Comparison of ENCODE assay signal across 9 cellular contexts in genomic region chr7:52017802-52018679, GRCh38.
DNase-seq lines count a peak whose midpoint lies in the region; ATAC-seq, FAIRE-seq and TF ChIP-seq lines count a peak whose summit lies in the region.
"Had no signal": no experiment of that assay in that cellular context is flagged by ENCODE, and none has a peak within 500 bp of the region (broad histone marks: within the 10 kb centered on the region; RNA-seq: fewer than 3 reads in every experiment).

No MANE protein-coding gene starts in this region.

- peak overlapping the region in 1 of 5 experiments; percentile 80 for H3K27ac Mint-ChIP-seq in brain
- H3K27ac Mint-ChIP-seq in T-helper 2 cell treated with Interferon-gamma antibody and Interleukin-4, amounts not matched to agents 5 μg/mL and 100 μg/mL, for 36 hours, result no peak overlapping the region

- peaks cover 7% of the 10 kb centered on the region for H3K4me1 Mint-ChIP-seq in brain
- H3K4me1 Mint-ChIP-seq in T-helper 2 cell treated with Interferon-gamma antibody and Interleukin-4, amounts not matched to agents 5 μg/mL and 100 μg/mL, for 36 hours (ENCODE audit: low read depth), result no peaks in the 10 kb centered on the region

- H3K9me3 ChIP-seq in breast epithelium, result no peaks in the 10 kb centered on the region
- H3K9me3 ChIP-seq in pancreas, result no peaks in the 10 kb centered on the region

- intact Hi-C loops in breast epithelium (cut with DNase I; ENCODE audit: low total_unique reads) (no loop called here), pancreas (cut with DNase I) (no loop called here)

- H3K4me3 ChIP-seq in breast epithelium (no peak overlapping the region), LNCaP clone FGC (ENCODE audit: low read depth, low read length) (no peak overlapping the region; the same call in 1 of the 2 replicates), pancreas (no peak overlapping the region)

- TF ChIP-seq CTCF in breast epithelium (IDR thresholded peaks at IDR 0.05) (no peak), LNCaP clone FGC (IDR thresholded peaks at IDR 0.05; ENCODE audit: control insufficient read depth, extremely low read depth, insufficient read depth) (peak; percentile 38), brain (conservative IDR thresholded peaks at IDR 0.05) (peak; percentile 57 to 71), pancreas (IDR thresholded peaks at IDR 0.05) (peak in 1 of 4 donors; percentile 19)

- no peaks in the 10 kb centered on the region for H3K4me1 ChIP-seq in breast epithelium
- no peaks in the 10 kb centered on the region for H3K4me1 ChIP-seq in pancreas

- WGBS in pancreas, 2 donors, result 48 to 51% methylated on average over 8 of the region's 8 CpGs

- H3K4me3 Mint-ChIP-seq in brain, result peak overlapping the region in 3 of 5 experiments; percentile 37 to 54 (median 39)
- no peak overlapping the region for H3K4me3 Mint-ChIP-seq in T-helper 2 cell treated with Interferon-gamma antibody and Interleukin-4, amounts not matched to agents 5 μg/mL and 100 μg/mL, for 36 hours

- DNase-seq in T47D (ENCODE audit: low read depth in 1 of 2, low spot score in 1 of 2) (peak; percentile 13 to 80), breast epithelium (ENCODE audit: low spot score in 2 of 2) (no peak), LNCaP clone FGC (ENCODE audit: low read depth) (no peak), pancreas (peak in 1 of 6 donors; percentile 27)
- DNase-seq in activated CD8-positive, alpha-beta memory T cell treated with anti-CD3 and anti-CD28 coated beads for 24 hours, result no peak
- no peak for DNase-seq in T-helper 2 cell treated with Interferon-gamma antibody and Interleukin-4, amounts not matched to agents 5 μg/mL and 100 μg/mL, for 36 hours (ENCODE audit: low spot score)

- H3K27me3 ChIP-seq in breast epithelium (no peaks in the 10 kb centered on the region), pancreas (no peaks in the 10 kb centered on the region)

- peaks cover 7% of the 10 kb centered on the region for H3K27me3 Mint-ChIP-seq in brain
- no peaks in the 10 kb centered on the region for H3K27me3 Mint-ChIP-seq in T-helper 2 cell treated with Interferon-gamma antibody and Interleukin-4, amounts not matched to agents 5 μg/mL and 100 μg/mL, for 36 hours (ENCODE audit: low read depth)

- no peak for FAIRE-seq in pancreas (lab: Jason Lieb, UNC)

- no peaks in the 10 kb centered on the region for H3K36me3 Mint-ChIP-seq in brain
- H3K36me3 Mint-ChIP-seq in T-helper 2 cell treated with Interferon-gamma antibody and Interleukin-4, amounts not matched to agents 5 μg/mL and 100 μg/mL, for 36 hours (ENCODE audit: low read depth), result no peaks in the 10 kb centered on the region
- H3K36me3 Mint-ChIP-seq: activated naive CD4-positive, alpha-beta T cell treated with anti-CD3 and anti-CD28 coated beads, Interleukin-2, amount 50 U/mL, for 72 hours had no signal

- ATAC-seq in pancreas (peak in 3 of 4 donors; percentile 56 to 63 (median 56)), GM19452 (IDR thresholded peaks at IDR 0.05; ENCODE audit: unreplicated experiment) (no peak)

- no peak overlapping the region for H3K27ac ChIP-seq in breast epithelium
- H3K27ac ChIP-seq in pancreas, result no peak overlapping the region

- H3K36me3 ChIP-seq in breast epithelium, result no peaks in the 10 kb centered on the region
- no peaks in the 10 kb centered on the region for H3K36me3 ChIP-seq in pancreas

- in situ Hi-C loops in T47D (cut with HindIII; ENCODE audit: low pct_unique_long_range_greater_than_20kb, low sequenced_read_pairs), result no loop called here

- no peak for TF ChIP-seq POLR2A in breast epithelium (IDR thresholded peaks at IDR 0.05)

- peaks cover 0 to 4% (median 0%) of the 10 kb centered on the region in 5 experiments for H3K9me3 Mint-ChIP-seq in brain
- H3K9me3 Mint-ChIP-seq in T-helper 2 cell treated with Interferon-gamma antibody and Interleukin-4, amounts not matched to agents 5 μg/mL and 100 μg/mL, for 36 hours, result peaks cover 10% of the 10 kb centered on the region

Comparison
In these comparisons a context has a peak if more than half of its experiments do, and no peak if none do; other contexts are left out.
1. DNase-seq: peak in T47D (2 of 2); none in breast epithelium (0 of 2), LNCaP clone FGC (single experiment), activated CD8-positive, alpha-beta memory T cell treated with anti-CD3 and anti-CD28 coated beads for 24 hours (single experiment) and T-helper 2 cell treated with Interferon-gamma antibody and Interleukin-4, amounts not matched to agents 5 μg/mL and 100 μg/mL, for 36 hours (single experiment).
2. CTCF ChIP-seq: peak in LNCaP clone FGC (single experiment) and brain (2 of 2); none in breast epithelium (0 of 3).